ENCODE assay signal across 9 cellular contexts in genomic region chr17:68289936-68290267, GRCh38. TPM values are rescaled to one million over a fixed set of nuclear protein-coding genes. Genes with fewer than 3 reads are reported as not detected.
DNase-seq lines count a peak whose midpoint lies in the region; ATAC-seq and TF ChIP-seq lines count a peak whose summit lies in the region.
"Had no signal": no experiment of that assay in that cellular context is flagged by ENCODE, and none has a peak within 500 bp of the region (broad histone marks: within the 10 kb centered on the region; RNA-seq: fewer than 3 reads in every experiment).

No MANE protein-coding gene starts in this region.

- H3K27me3 Mint-ChIP-seq in activated B cell treated with CpG ODN at 0.5 μM for 24 hours: no peaks in the 10 kb centered on the region

- CTCF ChIA-PET in activated B cell treated with CpG ODN at 0.5 μM for 24 hours (lab: Charles Lee): interaction anchor here (0.7 to 1.6 kb wide), 2 partner anchors 25 to 109 kb away, joined by 3 to 4 read pairs; no protein-coding TSS in a partner anchor

- intact Hi-C loops in Right ventricle myocardium inferior (cut with DNase I) (no loop called here), activated B cell treated with CpG ODN at 0.5 μM for 24 hours (cut with micrococcal nuclease) (loop anchor here (2.0 to 5.0 kb wide), 6 partner anchors 122 to 1037 kb away; partner anchors contain the start of gene ABCA5), left lung (cut with DNase I) (no loop called here), tibial artery (cut with DNase I; ENCODE audit: low total_unique reads) (no loop called here)

- H3K4me1 ChIP-seq in cardiac muscle cell (ENCODE audit: low read depth): no peaks in the 10 kb centered on the region
- H3K4me1 ChIP-seq in left lung: peaks cover 13 to 51% of the 10 kb centered on the region in 2 donors
- H3K4me1 ChIP-seq in tibial artery: peaks cover 0 to 28% (median 22%) of the 10 kb centered on the region in 4 donors

- H3K27ac Mint-ChIP-seq in activated B cell treated with CpG ODN at 0.5 μM for 24 hours: peak overlapping the region; percentile 93

- H3K27me3 ChIP-seq in cardiac muscle cell (peaks cover 58% of the 10 kb centered on the region), left lung (peaks cover 24 to 51% of the 10 kb centered on the region in 2 donors), tibial artery (peaks cover 0 to 42% of the 10 kb centered on the region in 2 donors)

- H3K9me3 ChIP-seq in cardiac muscle cell (ENCODE audit: low read depth) (no peaks in the 10 kb centered on the region), left lung (no peaks in the 10 kb centered on the region), tibial artery (no peaks in the 10 kb centered on the region)

- H3K4me3 Mint-ChIP-seq in activated B cell treated with CpG ODN at 0.5 μM for 24 hours: peak overlapping the region; percentile 92

- POLR2A ChIA-PET in activated B cell treated with CpG ODN at 0.5 μM for 24 hours (lab: Charles Lee): interaction anchor here (0.6 to 6.8 kb wide), 16 partner anchors 25 to 477 kb away, joined by 3 to 84 read pairs (median 12); partner anchors contain the start of genes AMZ2 and WIPI1

- H3K27ac ChIP-seq in cardiac muscle cell (no peak overlapping the region), left lung (peak overlapping the region; percentile 89 to 99), tibial artery (no peak overlapping the region)

- ATAC-seq in Right ventricle myocardium inferior (no peak), activated B cell treated with CpG ODN at 0.5 μM for 24 hours (ENCODE audit: low read depth) (no peak), left lung (no peak), GM18868 (IDR thresholded peaks at IDR 0.05; ENCODE audit: unreplicated experiment) (no peak), GM21381 (IDR thresholded peaks at IDR 0.05; ENCODE audit: unreplicated experiment) (no peak)

- H3K4me1 Mint-ChIP-seq in activated B cell treated with CpG ODN at 0.5 μM for 24 hours: peaks cover 45% of the 10 kb centered on the region

- H3K36me3 Mint-ChIP-seq in activated B cell treated with CpG ODN at 0.5 μM for 24 hours (ENCODE audit: low read depth): peaks cover 3% of the 10 kb centered on the region

- H3K36me3 ChIP-seq in cardiac muscle cell (no peaks in the 10 kb centered on the region), left lung (no peaks in the 10 kb centered on the region), tibial artery (no peaks in the 10 kb centered on the region)

- H3K4me3 ChIP-seq in cardiac muscle cell (peak overlapping the region; percentile 83), left lung (peak overlapping the region; percentile 1 to 66), tibial artery (peak overlapping the region; percentile 47 to 66)

- DNase-seq in cardiac muscle cell (ENCODE audit: low read depth in 1 of 2, low spot score in 1 of 2): no peak
- no peak for DNase-seq in Right ventricle myocardium inferior (ENCODE audit: missing footprints)
- DNase-seq in activated B cell treated with CpG ODN at 0.5 μM for 24 hours: peak; percentile 15
- no peak for DNase-seq in left lung
- DNase-seq in tibial artery: no peak
- no peak for DNase-seq in DMS114 treated with DMSO at 0.1 percent for 48 hours (lab: John Stamatoyannopoulos, UW; ENCODE audit: unreplicated experiment)
- DNase-seq: NCI-H526 treated with DMSO at 0.1 percent for 48 hours had no signal

- H3K9me3 Mint-ChIP-seq in activated B cell treated with CpG ODN at 0.5 μM for 24 hours: no peaks in the 10 kb centered on the region

- TF ChIP-seq CTCF in cardiac muscle cell (IDR thresholded peaks at IDR 0.05; ENCODE audit: low read depth, low read length): no peak
- no peak for TF ChIP-seq CTCF in activated B cell treated with CpG ODN at 0.5 μM for 24 hours (IDR thresholded peaks at IDR 0.05)
- TF ChIP-seq CTCF in left lung (IDR thresholded peaks at IDR 0.05): no peak
- no peak for TF ChIP-seq CTCF in tibial artery (IDR thresholded peaks at IDR 0.05)

RNA-seq across cellular contexts. Expression of gene SLC16A6, which starts 1.0 kb away (rescaled TPM):
- total RNA-seq in cardiac muscle cell: 0.15 and 0.35 TPM in 2 replicates
- polyA plus RNA-seq in cardiac muscle cell: 0.09 TPM in 1 of 2 replicates, not detected in the other
- 0.16 TPM for total RNA-seq in Right ventricle myocardium inferior
- total RNA-seq in activated B cell treated with CpG ODN at 0.5 μM for 24 hours: 10.2 and 11.0 TPM in 2 replicates
- total RNA-seq in left lung: 10 to 100 TPM in 1 of 2 donors, 1 to 10 TPM in 1; 4.1 to 10.5 TPM

RNA-seq across cellular contexts. Expression of gene ARSG, which starts 1.4 kb away (rescaled TPM):
- total RNA-seq in cardiac muscle cell (10.3 and 15.4 TPM in 2 replicates), Right ventricle myocardium inferior (2.2 TPM), activated B cell treated with CpG ODN at 0.5 μM for 24 hours (15.5 and 19.6 TPM in 2 replicates), left lung (1 to 10 TPM; 5.2 to 10.0 TPM)
- polyA plus RNA-seq in cardiac muscle cell: 5.6 and 9.9 TPM in 2 replicates

RNA-seq across cellular contexts. Expression of gene AMZ2, which starts 42.1 kb away (rescaled TPM):
- 63.1 and 69.2 TPM in 2 replicates for total RNA-seq in cardiac muscle cell
- polyA plus RNA-seq in cardiac muscle cell: 122 and 153 TPM in 2 replicates
- 89.8 TPM for total RNA-seq in Right ventricle myocardium inferior
- 42.1 and 55.4 TPM in 2 replicates for total RNA-seq in activated B cell treated with CpG ODN at 0.5 μM for 24 hours
- 10 to 100 TPM; 48.4 to 66.7 TPM for total RNA-seq in left lung

Comparison
In these comparisons a context has a peak if more than half of its experiments do, and no peak if none do; other contexts are left out.
1. H3K27ac ChIP-seq: peak in left lung (2 of 2); none in cardiac muscle cell (single experiment) and tibial artery (0 of 2).
2. Peak in every context shown above with its lines, with median percentiles within 50 percentile points of each other: H3K4me3 ChIP-seq.